ENCODE assay signal across 1 cellular context in genomic region chr7:24967696-24968095, GRCh38.
TF ChIP-seq lines count a peak whose summit lies in the region.

No MANE protein-coding gene starts in this region.

TF ChIP-seq in GM12878, 131 proteins besides CTCF, POLR2A, EP300 and RAD21:
- TF ChIP-seq RB1 (IDR thresholded peaks at IDR 0.05; ENCODE audit: borderline replicate concordance): no peak
- TF ChIP-seq NR2F1 (conservative IDR thresholded peaks at IDR 0.05): no peak
- TF ChIP-seq, protein P1, sequence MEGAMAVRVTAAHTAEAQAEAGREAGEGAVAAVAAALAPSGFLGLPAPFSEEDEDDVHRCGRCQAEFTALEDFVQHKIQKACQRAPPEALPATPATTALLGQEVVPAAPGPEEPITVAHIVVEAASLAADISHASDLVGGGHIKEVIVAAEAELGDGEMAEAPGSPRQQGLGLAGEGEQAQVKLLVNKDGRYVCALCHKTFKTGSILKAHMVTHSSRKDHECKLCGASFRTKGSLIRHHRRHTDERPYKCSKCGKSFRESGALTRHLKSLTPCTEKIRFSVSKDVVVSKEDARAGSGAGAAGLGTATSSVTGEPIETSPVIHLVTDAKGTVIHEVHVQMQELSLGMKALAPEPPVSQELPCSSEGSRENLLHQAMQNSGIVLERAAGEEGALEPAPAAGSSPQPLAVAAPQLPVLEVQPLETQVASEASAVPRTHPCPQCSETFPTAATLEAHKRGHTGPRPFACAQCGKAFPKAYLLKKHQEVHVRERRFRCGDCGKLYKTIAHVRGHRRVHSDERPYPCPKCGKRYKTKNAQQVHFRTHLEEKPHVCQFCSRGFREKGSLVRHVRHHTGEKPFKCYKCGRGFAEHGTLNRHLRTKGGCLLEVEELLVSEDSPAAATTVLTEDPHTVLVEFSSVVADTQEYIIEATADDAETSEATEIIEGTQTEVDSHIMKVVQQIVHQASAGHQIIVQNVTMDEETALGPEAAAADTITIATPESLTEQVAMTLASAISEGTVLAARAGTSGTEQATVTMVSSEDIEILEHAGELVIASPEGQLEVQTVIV (IDR thresholded peaks at IDR 0.05; ENCODE audit: borderline replicate concordance, partially characterized antibody): no peak
- 0 out of 2 replicates have a peak, but pooled peaks have one; percentile 10 for TF ChIP-seq MEF2A (IDR thresholded peaks at IDR 0.05; ENCODE audit: insufficient read depth, low read depth, low read length)
- TF ChIP-seq MXI1 (IDR thresholded peaks at IDR 0.05; ENCODE audit: low read depth, low read length): 0 out of 2 replicates have a peak, but pooled peaks have one; percentile 38
- TF ChIP-seq SRF (IDR thresholded peaks at IDR 0.05; ENCODE audit: low read depth in 2 of 2, low read length in 2 of 2): 0 out of 4 replicates have a peak, but pooled peaks of 1 of the 2 experiments have one; percentile 39
- 0 out of 2 replicates have a peak, but pooled peaks have one; percentile 78 for TF ChIP-seq WRNIP1 (IDR thresholded peaks at IDR 0.05; ENCODE audit: borderline replicate concordance, low read depth, low read length)
- TF ChIP-seq SUZ12 (IDR thresholded peaks at IDR 0.05; ENCODE audit: unreplicated experiment): no peak
- TF ChIP-seq SMC3 (IDR thresholded peaks at IDR 0.05; ENCODE audit: borderline replicate concordance, low read length): peak; percentile 13; the same call in 1 of the 2 replicates
- no peak for TF ChIP-seq RELA (IDR thresholded peaks at IDR 0.05; ENCODE audit: borderline replicate concordance, partially characterized antibody)
- TF ChIP-seq POLR2AphosphoS5 (IDR thresholded peaks at IDR 0.05; ENCODE audit: low read length): 0 out of 2 replicates have a peak, but pooled peaks have one; percentile 8
- TF ChIP-seq RUNX3 (IDR thresholded peaks at IDR 0.05; ENCODE audit: low read length): 0 out of 2 replicates have a peak, but pooled peaks have one; percentile 14
- TF ChIP-seq, protein P2, sequence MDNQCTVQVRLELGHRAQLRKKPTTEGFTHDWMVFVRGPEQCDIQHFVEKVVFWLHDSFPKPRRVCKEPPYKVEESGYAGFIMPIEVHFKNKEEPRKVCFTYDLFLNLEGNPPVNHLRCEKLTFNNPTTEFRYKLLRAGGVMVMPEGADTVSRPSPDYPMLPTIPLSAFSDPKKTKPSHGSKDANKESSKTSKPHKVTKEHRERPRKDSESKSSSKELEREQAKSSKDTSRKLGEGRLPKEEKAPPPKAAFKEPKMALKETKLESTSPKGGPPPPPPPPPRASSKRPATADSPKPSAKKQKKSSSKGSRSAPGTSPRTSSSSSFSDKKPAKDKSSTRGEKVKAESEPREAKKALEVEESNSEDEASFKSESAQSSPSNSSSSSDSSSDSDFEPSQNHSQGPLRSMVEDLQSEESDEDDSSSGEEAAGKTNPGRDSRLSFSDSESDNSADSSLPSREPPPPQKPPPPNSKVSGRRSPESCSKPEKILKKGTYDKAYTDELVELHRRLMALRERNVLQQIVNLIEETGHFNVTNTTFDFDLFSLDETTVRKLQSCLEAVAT (IDR thresholded peaks at IDR 0.05): peak; percentile 99
TF ChIP-seq in GM12878: peak in this region for 8.
